In the genomic region with DNA sequence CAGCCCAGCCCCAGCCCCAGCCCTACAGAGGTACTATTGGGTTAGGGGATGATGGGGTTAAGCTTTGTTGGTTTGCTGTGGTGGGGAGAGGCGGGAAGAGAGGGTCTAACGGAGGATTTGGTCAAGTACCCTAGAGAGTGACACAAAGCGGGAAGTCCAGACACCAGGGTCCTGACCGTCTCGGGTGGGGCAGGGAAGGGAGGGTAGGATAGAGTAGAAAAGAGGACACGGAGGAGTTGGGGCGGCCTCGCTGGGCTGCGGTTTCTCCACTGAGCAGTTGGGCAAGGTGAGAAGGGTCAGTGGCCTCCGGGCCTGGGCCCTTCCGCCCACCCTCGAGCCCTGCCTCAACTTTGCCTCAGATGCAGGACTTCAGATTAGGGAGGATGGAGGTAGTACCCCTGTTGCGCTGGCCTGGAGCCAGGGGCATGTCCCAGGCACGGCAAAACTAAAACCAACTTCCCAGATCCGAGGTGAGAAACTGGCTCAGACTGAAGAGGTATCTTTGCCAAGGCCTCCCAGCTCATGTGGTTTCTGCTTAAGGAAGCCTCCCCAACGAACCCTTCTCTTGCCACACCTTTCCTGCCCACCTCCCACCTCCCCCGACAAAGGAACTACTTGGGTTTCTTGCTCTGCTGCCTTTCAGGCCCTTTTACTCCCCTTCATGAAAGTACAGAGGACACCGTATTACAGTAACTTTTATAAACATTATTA, we compare ENCODE assay signal across 8 cellular contexts. TPM values are rescaled to one million over a fixed set of nuclear protein-coding genes. Genes with fewer than 3 reads are reported as not detected.
A peak's percentile ranks its signal among the peaks of the same experiment; 100 is the strongest.
DNase-seq lines count a peak whose midpoint lies in the region; ATAC-seq and TF ChIP-seq lines count a peak whose summit lies in the region.

No MANE protein-coding gene starts in this region.

- peak overlapping the region; percentile 92 for H3K4me3 ChIP-seq in PC-9
- peak overlapping the region; percentile 69 to 88 for H3K4me3 ChIP-seq in mucosa of rectum (ENCODE audit: low read length in 2 of 2)
- H3K4me3 ChIP-seq in aorta (ENCODE audit: low read length in 2 of 2) = peak overlapping the region; percentile 70 to 87

- no peak for TF ChIP-seq CTCF in PC-9 (conservative IDR thresholded peaks at IDR 0.05)

- H4K20me1 ChIP-seq in PC-9 (ENCODE audit: insufficient read depth) = no peaks in the 10 kb centered on the region

- POLR2A ChIA-PET in PC-9 (lab: Charles Lee; ENCODE audit: unreplicated experiment) = interaction anchor here (0.6 to 0.9 kb wide), 3 partner anchors 12 to 52 kb away, joined by 3 to 6 read pairs (median 5); no protein-coding TSS in a partner anchor

- 0 to 1% methylated on average over 18 of the region's 18 CpGs for WGBS in aorta, 2 donors

- intact Hi-C loops in PC-9 (cut with micrococcal nuclease; ENCODE audit: unreplicated experiment) = no loop called here
- intact Hi-C loops in aorta (cut with DNase I) = loop anchor here in 1 of 2 donors (5.0 kb wide), 2 partner anchors 68 to 322 kb away; a partner anchor contains a TSS

- peak overlapping the region; percentile 64 to 79 for H3K9ac ChIP-seq in mucosa of rectum (ENCODE audit: low read depth in 1 of 2, low read length in 2 of 2)

- H3K4me1 ChIP-seq in PC-9 (replicated peaks; ENCODE audit: insufficient read depth) (peaks cover 35% of the 10 kb centered on the region), mucosa of rectum (ENCODE audit: control insufficient read depth in 2 of 2, insufficient read depth in 2 of 2, low read length in 2 of 2) (peaks cover 16 to 26% of the 10 kb centered on the region in 2 donors), aorta (ENCODE audit: control insufficient read depth in 1 of 2, insufficient read depth in 2 of 2, low read length in 2 of 2) (no peaks in the 10 kb centered on the region)

- CTCF ChIA-PET in PC-9 (lab: Charles Lee) = interaction anchor here (0.7 to 1.7 kb wide), 5 partner anchors 12 to 59 kb away, joined by 3 to 13 read pairs (median 3); no protein-coding TSS in a partner anchor

- BruUV-seq in PC-9 (replicated peaks; lab: Mats Ljungman, UMichigan) = TSS peak; percentile 50

- H3K27me3 ChIP-seq in PC-9 (ENCODE audit: insufficient read depth, low read depth) (no peaks in the 10 kb centered on the region), mucosa of rectum (ENCODE audit: control insufficient read depth in 2 of 2, insufficient read depth in 2 of 2, low read length in 2 of 2) (no peaks in the 10 kb centered on the region), aorta (ENCODE audit: control insufficient read depth in 1 of 2, insufficient read depth in 2 of 2, low read length in 1 of 2) (no peaks in the 10 kb centered on the region)

- peaks cover 34% of the 10 kb centered on the region for H3K79me2 ChIP-seq in PC-9 (ENCODE audit: low read depth)

- H3K27ac ChIP-seq in PC-9 (peak overlapping the region; percentile 53), mucosa of rectum (ENCODE audit: low read depth in 2 of 2, low read length in 2 of 2) (peak overlapping the region; percentile 88 to 91), aorta (ENCODE audit: low read depth in 1 of 2, low read length in 2 of 2) (peak overlapping the region; percentile 21 to 42)

- H3F3A ChIP-seq in PC-9 (ENCODE audit: insufficient read depth, low read depth) = peaks cover 7% of the 10 kb centered on the region

- no peaks in the 10 kb centered on the region for H3K9me2 ChIP-seq in PC-9 (ENCODE audit: insufficient read depth)

- H3K4me2 ChIP-seq in PC-9 = peak overlapping the region; percentile 100

- H3K9me3 ChIP-seq in PC-9 (ENCODE audit: insufficient read depth, low read depth) (no peaks in the 10 kb centered on the region), mucosa of rectum (ENCODE audit: control insufficient read depth in 2 of 2, low read length in 2 of 2) (no peaks in the 10 kb centered on the region), aorta (ENCODE audit: control insufficient read depth, low read length) (no peaks in the 10 kb centered on the region)

- ATAC-seq in aorta (ENCODE audit: low FRiP score) (peak; percentile 3), GM18517 (IDR thresholded peaks at IDR 0.05; ENCODE audit: unreplicated experiment) (no peak)

- no peaks in the 10 kb centered on the region for H3K36me3 ChIP-seq in PC-9 (ENCODE audit: low read depth)
- peaks cover 12 to 18% of the 10 kb centered on the region in 2 donors for H3K36me3 ChIP-seq in mucosa of rectum (ENCODE audit: control insufficient read depth in 2 of 2, insufficient read depth in 2 of 2, low read length in 2 of 2)
- H3K36me3 ChIP-seq in aorta (ENCODE audit: control insufficient read depth in 1 of 2, insufficient read depth in 2 of 2, low read length in 1 of 2) = peaks cover 2 to 3% of the 10 kb centered on the region in 2 donors

- peak overlapping the region; percentile 77 for H2AFZ ChIP-seq in PC-9

- peak; percentile 44 for DNase-seq in NK-92 treated with Interleukin-12 subunit alpha and Interleukin-12 subunit beta, amount 100 ng/mL, for 24 hours (lab: John Stamatoyannopoulos, UW)
- no peak for DNase-seq in NK-92 (lab: John Stamatoyannopoulos, UW; ENCODE audit: unreplicated experiment)
- no peak for DNase-seq in PC-9
- peak; percentile 34 for DNase-seq in dermis blood vessel endothelial cell
- peak in 1 of 2 donors; percentile 79 for DNase-seq in aorta
- DNase-seq in KG1 (lab: John Stamatoyannopoulos, UW) = no peak

RNA-seq across cellular contexts. Expression of a gene that starts 0.6 kb away (rescaled TPM):
- total RNA-seq in PC-9 (2021) (67.2 and 81.8 TPM in 2 replicates), dermis blood vessel endothelial cell (95.5 and 176 TPM in 2 replicates), aorta (10 to 100 TPM; 72.6 to 91.9 TPM)
- polyA plus RNA-seq in aorta = 10 to 100 TPM in 1 of 2 donors, 1 to 10 TPM in 1; 8.6 to 45.5 TPM

RNA-seq across cellular contexts. Expression of a gene that starts 3.0 kb away (rescaled TPM):
- total RNA-seq in PC-9 (2021) = 6.0 and 6.1 TPM in 2 replicates
- total RNA-seq in dermis blood vessel endothelial cell = 19.9 and 22.3 TPM in 2 replicates
- total RNA-seq in aorta = 10 to 100 TPM; 12.9 to 16.4 TPM
- polyA plus RNA-seq in aorta = 10 to 100 TPM; 10.5 to 19.2 TPM

Comparison
In these comparisons a context has a peak if more than half of its experiments do, and no peak if none do; other contexts are left out.
1. DNase-seq: peak in NK-92 treated with Interleukin-12 subunit alpha and Interleukin-12 subunit beta, amount 100 ng/mL, for 24 hours (single experiment) and dermis blood vessel endothelial cell (single experiment); none in NK-92 (single experiment), PC-9 (0 of 2) and KG1 (single experiment).
2. H3K27ac ChIP-seq: peak in every context shown above with its lines; median percentile 90 in mucosa of rectum; 53 in PC-9; 32 in aorta.
3. Peak in every context shown above with its lines, with median percentiles within 50 percentile points of each other: H3K4me3 ChIP-seq.